17 cellular contexts compared by ENCODE assay signal in genomic region chr4:5366421-5366820, GRCh38.
DNase-seq lines count a peak whose midpoint lies in the region; ATAC-seq and TF ChIP-seq lines count a peak whose summit lies in the region.
"Had no signal": no experiment of that assay in that cellular context is flagged by ENCODE, and none has a peak within 500 bp of the region (broad histone marks: within the 10 kb centered on the region; RNA-seq: fewer than 3 reads in every experiment).

No MANE protein-coding gene starts in this region.

- ATAC-seq in foreskin keratinocyte: peak; percentile 81
- no peak for ATAC-seq in HG03196 (IDR thresholded peaks at IDR 0.05; ENCODE audit: unreplicated experiment)
- ATAC-seq: right lobe of liver had no signal

- CTCF ChIA-PET in AG04449 (lab: Yijun Ruan, JAX): interaction anchor here (1.2 kb wide), 1 partner anchor 34 kb away, joined by 5 read pairs; no protein-coding TSS in a partner anchor

- POLR2A ChIA-PET in AG04449 (lab: Yijun Ruan, JAX): interaction anchor here (0.7 kb wide), 1 partner anchor 16 kb away, joined by 3 read pairs; no protein-coding TSS in a partner anchor

- H3K4me3 ChIP-seq in AG04449 (ENCODE audit: low read depth, low read length): no peak overlapping the region
- H3K4me3 ChIP-seq: neural progenitor cell, right lobe of liver, tibial nerve had no signal

- H3K27ac ChIP-seq in foreskin keratinocyte: peak overlapping the region; percentile 96
- H3K27ac ChIP-seq: neural progenitor cell, right lobe of liver, tibial nerve, WERI-Rb-1 had no signal

- TF ChIP-seq CTCF in AG04449 (IDR thresholded peaks at IDR 0.05; ENCODE audit: insufficient read depth, low read length, missing control alignments): no peak
- TF ChIP-seq CTCF in foreskin keratinocyte (conservative IDR thresholded peaks at IDR 0.05): peak; percentile 41

- DNase-seq in AG04449 (ENCODE audit: low read depth, low spot score): peak; percentile 10
- peak; percentile 5 for DNase-seq in HCEC 1CT
- DNase-seq in T1000 (lab: John Stamatoyannopoulos, UW): peak; percentile 48
- peak; percentile 79 to 90 for DNase-seq in foreskin keratinocyte
- DNase-seq in NCI-H2081 treated with DMSO at 0.1 percent for 48 hours (lab: John Stamatoyannopoulos, UW): no peak
- no peak for DNase-seq in cerebellum (ENCODE audit: low spot score)
- DNase-seq in DMS 273 treated with DMSO at 0.1 percent for 48 hours (lab: John Stamatoyannopoulos, UW): no peak
- DNase-seq: activated gamma-delta T cell treated with Interleukin-2 at 50 U/mL for 16 hours; AML-193; effector CD8-positive, alpha-beta T cell; H7; right lobe of liver; stimulated activated CD4-positive, alpha-beta T cell treated with anti-CD3 and anti-CD28 coated beads, Interleukin-4, amount 100 ng/mL, for 24 hours; WERI-Rb-1 had no signal

- peaks cover 33% of the 10 kb centered on the region for H3K4me1 ChIP-seq in foreskin keratinocyte
- H3K4me1 ChIP-seq: neural progenitor cell, right lobe of liver, tibial nerve had no signal

- no peaks in the 10 kb centered on the region for H3K27me3 ChIP-seq in foreskin keratinocyte
- H3K27me3 ChIP-seq: neural progenitor cell, right lobe of liver, tibial nerve had no signal

Comparison
In these comparisons a context has a peak if more than half of its experiments do, and no peak if none do; other contexts are left out.
1. DNase-seq: peak in AG04449 (single experiment), HCEC 1CT (single experiment), T1000 (single experiment) and foreskin keratinocyte (2 of 2); none in NCI-H2081 treated with DMSO at 0.1 percent for 48 hours (single experiment), cerebellum (single experiment) and DMS 273 treated with DMSO at 0.1 percent for 48 hours (single experiment).